ENCODE assay signal across 8 cellular contexts in the genomic region with DNA sequence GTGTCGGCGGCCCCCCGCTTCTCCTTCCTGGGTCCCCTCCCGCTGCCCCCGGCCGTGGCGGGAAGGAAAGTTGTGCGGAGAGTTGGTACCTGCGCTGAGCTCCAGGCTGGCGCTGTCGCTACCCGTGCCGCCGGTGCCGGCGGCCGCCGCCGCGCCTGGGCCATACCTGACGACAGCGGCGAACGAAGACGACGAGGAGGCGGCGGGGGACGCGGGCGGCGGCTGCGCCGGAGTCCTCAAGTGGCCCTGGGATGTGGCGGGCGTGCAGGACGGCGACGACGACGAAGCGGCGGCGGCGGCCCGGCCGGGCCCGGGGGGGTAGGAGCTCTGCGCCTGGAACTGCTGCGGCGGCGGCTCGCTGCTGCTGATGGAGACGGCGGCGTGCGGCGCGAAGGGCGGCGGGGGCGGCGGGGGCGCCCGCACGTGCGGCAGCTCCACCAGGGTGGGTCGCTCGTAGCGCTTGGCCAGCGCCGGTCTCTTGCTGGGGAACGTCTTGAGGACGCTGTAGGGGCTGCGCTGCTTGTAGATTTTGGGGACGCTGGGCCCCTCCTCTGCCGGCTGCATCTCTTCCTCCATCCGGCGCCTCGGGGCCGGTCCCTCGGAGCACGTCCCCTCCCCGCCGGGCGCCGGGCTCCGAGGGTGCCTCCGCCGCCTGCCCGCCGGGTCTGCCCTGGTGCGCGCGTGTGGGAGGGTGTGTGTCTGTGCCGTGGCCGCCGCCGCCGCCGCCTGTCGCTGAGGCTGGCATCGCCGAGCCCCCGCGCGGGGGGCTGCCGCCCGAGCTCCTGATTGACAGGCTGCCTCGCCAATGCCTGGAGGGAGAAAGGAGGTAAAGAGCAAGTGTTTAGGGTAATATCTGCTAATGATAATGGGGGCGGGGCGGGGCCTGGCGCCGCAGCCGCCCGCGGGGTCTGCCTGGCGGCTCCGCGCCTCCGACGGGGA. TPM values are rescaled to one million over a fixed set of nuclear protein-coding genes. Genes with fewer than 3 reads are reported as not detected.
A peak's percentile ranks its signal among the peaks of the same experiment; 100 is the strongest.
DNase-seq lines count a peak whose midpoint lies in the region; ATAC-seq lines count a peak whose summit lies in the region.

No MANE protein-coding gene starts in this region.

- H3K9me3 Mint-ChIP-seq in activated T-helper 2 cell treated with anti-CD3 and anti-CD28 coated beads, Interferon-gamma antibody, Interleukin-2, Interleukin-4, amounts not matched to agents 10 μg/mL and 5 μg/mL and 100 μg/mL, durations not matched to agents 14 hours and 24 hours and 36 hours: no peaks in the 10 kb centered on the region
- H3K9me3 Mint-ChIP-seq in immature natural killer cell: peaks cover 0 to 3% (median under 1%) of the 10 kb centered on the region in 6 donors

- DNase-seq in activated CD4-positive, alpha-beta T cell treated with anti-CD3 and anti-CD28 coated beads for 4 hours: peak; percentile 6 to 14
- no peak for DNase-seq in activated CD4-positive, alpha-beta T cell treated with anti-CD3 and anti-CD28 coated beads, Interleukin-2, amount 50 U/mL, for 1 hour
- DNase-seq in NCI-H1694 (lab: John Stamatoyannopoulos, UW) (peak; percentile 4), immature natural killer cell (peak in 2 of 3 donors; percentile 8 to 11)
- DNase-seq in activated T-helper 2 cell treated with anti-CD3 and anti-CD28 coated beads, Interferon-gamma antibody, Interleukin-2, Interleukin-4, amounts not matched to agents 10 μg/mL and 5 μg/mL and 100 μg/mL, durations not matched to agents 14 hours and 24 hours and 36 hours (ENCODE audit: low spot score): no peak
- DNase-seq in stimulated activated CD8-positive, alpha-beta memory T cell treated with anti-CD3 and anti-CD28 coated beads, Interleukin-15, amount 100 ng/mL, for 4 hours (ENCODE audit: low read depth in 2 of 2): peak; percentile 15 to 34
- no peak for DNase-seq in central memory CD4-positive, alpha-beta T cell

- peaks cover 6% of the 10 kb centered on the region for H3K4me1 Mint-ChIP-seq in activated T-helper 2 cell treated with anti-CD3 and anti-CD28 coated beads, Interferon-gamma antibody, Interleukin-2, Interleukin-4, amounts not matched to agents 10 μg/mL and 5 μg/mL and 100 μg/mL, durations not matched to agents 14 hours and 24 hours and 36 hours (ENCODE audit: low read depth)
- H3K4me1 Mint-ChIP-seq in immature natural killer cell: peaks cover 18 to 33% of the 10 kb centered on the region in 2 donors

- H3K27me3 Mint-ChIP-seq in activated T-helper 2 cell treated with anti-CD3 and anti-CD28 coated beads, Interferon-gamma antibody, Interleukin-2, Interleukin-4, amounts not matched to agents 10 μg/mL and 5 μg/mL and 100 μg/mL, durations not matched to agents 14 hours and 24 hours and 36 hours (ENCODE audit: low read depth): peaks cover 56% of the 10 kb centered on the region
- peaks cover 12 to 35% (median 15%) of the 10 kb centered on the region in 3 donors for H3K27me3 Mint-ChIP-seq in immature natural killer cell (ENCODE audit: low read depth in 3 of 3)

- peak overlapping the region; percentile 49 for H3K4me3 Mint-ChIP-seq in activated T-helper 2 cell treated with anti-CD3 and anti-CD28 coated beads, Interferon-gamma antibody, Interleukin-2, Interleukin-4, amounts not matched to agents 10 μg/mL and 5 μg/mL and 100 μg/mL, durations not matched to agents 14 hours and 24 hours and 36 hours (ENCODE audit: low read depth)
- peak overlapping the region; percentile 75 to 79 (median 76) for H3K4me3 Mint-ChIP-seq in immature natural killer cell

- ATAC-seq in HG02623 (IDR thresholded peaks at IDR 0.05; ENCODE audit: unreplicated experiment): peak; percentile 58

- no peaks in the 10 kb centered on the region for H3K36me3 Mint-ChIP-seq in activated T-helper 2 cell treated with anti-CD3 and anti-CD28 coated beads, Interferon-gamma antibody, Interleukin-2, Interleukin-4, amounts not matched to agents 10 μg/mL and 5 μg/mL and 100 μg/mL, durations not matched to agents 14 hours and 24 hours and 36 hours (ENCODE audit: low read depth)
- peaks cover 0 to 11% (median 3%) of the 10 kb centered on the region in 3 donors for H3K36me3 Mint-ChIP-seq in immature natural killer cell

- no peak overlapping the region for H3K27ac Mint-ChIP-seq in activated T-helper 2 cell treated with anti-CD3 and anti-CD28 coated beads, Interferon-gamma antibody, Interleukin-2, Interleukin-4, amounts not matched to agents 10 μg/mL and 5 μg/mL and 100 μg/mL, durations not matched to agents 14 hours and 24 hours and 36 hours
- no peak overlapping the region for H3K27ac Mint-ChIP-seq in immature natural killer cell

- intact Hi-C loops in activated T-helper 2 cell treated with anti-CD3 and anti-CD28 coated beads, Interferon-gamma antibody, Interleukin-2, Interleukin-4, amounts not matched to agents 10 μg/mL and 5 μg/mL and 100 μg/mL, durations not matched to agents 14 hours and 24 hours and 36 hours (cut with micrococcal nuclease): loop anchor here (5.0 kb wide), 3 partner anchors 245 to 400 kb away; a partner anchor contains a TSS

RNA-seq across cellular contexts. Expression of a gene that starts 0.6 kb away (rescaled TPM):
- 0.11 and 0.21 TPM in 2 replicates for total RNA-seq in activated T-helper 2 cell treated with anti-CD3 and anti-CD28 coated beads, Interferon-gamma antibody, Interleukin-2, Interleukin-4, amounts not matched to agents 10 μg/mL and 5 μg/mL and 100 μg/mL, durations not matched to agents 14 hours and 24 hours and 36 hours
- polyA plus RNA-seq in immature natural killer cell: under 1 TPM in 2 of 3 donors, not detected in 1; 0.14 to 0.24 TPM

Comparison
In these comparisons a context has a peak if more than half of its experiments do, and no peak if none do; other contexts are left out.
1. DNase-seq: peak in activated CD4-positive, alpha-beta T cell treated with anti-CD3 and anti-CD28 coated beads for 4 hours (2 of 2), NCI-H1694 (single experiment), immature natural killer cell (2 of 3) and stimulated activated CD8-positive, alpha-beta memory T cell treated with anti-CD3 and anti-CD28 coated beads, Interleukin-15, amount 100 ng/mL, for 4 hours (2 of 2); none in activated CD4-positive, alpha-beta T cell treated with anti-CD3 and anti-CD28 coated beads, Interleukin-2, amount 50 U/mL, for 1 hour (single experiment), activated T-helper 2 cell treated with anti-CD3 and anti-CD28 coated beads, Interferon-gamma antibody, Interleukin-2, Interleukin-4, amounts not matched to agents 10 μg/mL and 5 μg/mL and 100 μg/mL, durations not matched to agents 14 hours and 24 hours and 36 hours (single experiment) and central memory CD4-positive, alpha-beta T cell (single experiment).